Comparison of ENCODE assay signal across 1 cellular context in the genomic region with DNA sequence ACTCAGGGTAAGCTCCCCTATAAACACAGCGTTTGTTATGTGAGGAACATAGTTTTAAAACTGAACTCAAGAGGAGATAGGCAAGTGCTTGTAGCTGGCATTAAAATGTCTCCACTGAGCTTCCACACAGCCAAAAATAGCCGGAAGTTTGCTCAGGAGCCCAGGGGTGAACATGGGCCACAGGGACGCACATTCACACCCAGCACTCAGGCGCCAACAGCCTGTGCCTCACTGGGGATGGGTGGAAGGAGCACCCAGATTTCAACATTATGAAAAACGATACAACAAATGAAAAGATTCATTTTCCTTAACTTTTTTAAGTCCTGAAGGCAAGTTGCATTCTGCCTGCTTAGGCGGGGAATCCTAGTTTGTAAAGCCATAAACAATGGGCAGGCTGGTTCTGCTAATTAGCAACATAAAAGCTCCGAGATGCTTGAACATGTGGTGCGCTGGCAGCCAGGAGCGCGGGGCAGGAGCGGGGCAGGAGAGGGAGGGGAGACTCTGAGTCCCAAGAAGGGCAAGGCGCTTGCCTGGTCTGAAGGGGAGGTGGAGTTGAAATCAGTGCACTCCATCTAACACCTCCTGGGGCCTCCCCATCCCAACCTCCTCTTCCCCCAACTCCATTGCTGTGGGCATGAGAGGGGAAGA.
TF ChIP-seq lines count a peak whose summit lies in the region.

No MANE protein-coding gene starts in this region.

TF ChIP-seq in WTC11, 78 proteins besides CTCF, POLR2A, EP300 and RAD21 (continued from another document):
- TF ChIP-seq NFE2L1 (CRISPR knock-in tag; IDR thresholded peaks at IDR 0.05) (no peak), RELA (CRISPR knock-in tag; IDR thresholded peaks at IDR 0.05; ENCODE audit: borderline replicate concordance) (no peak), GRHL2 (CRISPR knock-in tag; IDR thresholded peaks at IDR 0.05; ENCODE audit: insufficient replicate concordance, severe bottlenecking) (no peak), E2F5 (CRISPR knock-in tag; IDR thresholded peaks at IDR 0.05) (no peak), ATF1 (CRISPR knock-in tag; IDR thresholded peaks at IDR 0.05) (no peak), ZNF671 (CRISPR knock-in tag; IDR thresholded peaks at IDR 0.05) (no peak), FOXP4 (CRISPR knock-in tag; IDR thresholded peaks at IDR 0.05) (no peak; the same call in 1 of the 2 replicates), ZNF138 (CRISPR knock-in tag; conservative IDR thresholded peaks at IDR 0.05) (no peak), SMAD3 (CRISPR knock-in tag; IDR thresholded peaks at IDR 0.05; ENCODE audit: borderline replicate concordance) (no peak), ZNF416 (CRISPR knock-in tag; IDR thresholded peaks at IDR 0.05) (no peak)
- TF ChIP-seq, protein P1, sequence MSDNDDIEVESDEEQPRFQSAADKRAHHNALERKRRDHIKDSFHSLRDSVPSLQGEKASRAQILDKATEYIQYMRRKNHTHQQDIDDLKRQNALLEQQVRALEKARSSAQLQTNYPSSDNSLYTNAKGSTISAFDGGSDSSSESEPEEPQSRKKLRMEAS (CRISPR knock-in tag; IDR thresholded peaks at IDR 0.05): peak; percentile 32; the same call in 1 of the 2 replicates
- TF ChIP-seq, protein P2, sequence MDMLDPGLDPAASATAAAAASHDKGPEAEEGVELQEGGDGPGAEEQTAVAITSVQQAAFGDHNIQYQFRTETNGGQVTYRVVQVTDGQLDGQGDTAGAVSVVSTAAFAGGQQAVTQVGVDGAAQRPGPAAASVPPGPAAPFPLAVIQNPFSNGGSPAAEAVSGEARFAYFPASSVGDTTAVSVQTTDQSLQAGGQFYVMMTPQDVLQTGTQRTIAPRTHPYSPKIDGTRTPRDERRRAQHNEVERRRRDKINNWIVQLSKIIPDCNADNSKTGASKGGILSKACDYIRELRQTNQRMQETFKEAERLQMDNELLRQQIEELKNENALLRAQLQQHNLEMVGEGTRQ (CRISPR knock-in tag; IDR thresholded peaks at IDR 0.05): peak; percentile 57; the same call in 1 of the 2 replicates
- TF ChIP-seq, protein P3, sequence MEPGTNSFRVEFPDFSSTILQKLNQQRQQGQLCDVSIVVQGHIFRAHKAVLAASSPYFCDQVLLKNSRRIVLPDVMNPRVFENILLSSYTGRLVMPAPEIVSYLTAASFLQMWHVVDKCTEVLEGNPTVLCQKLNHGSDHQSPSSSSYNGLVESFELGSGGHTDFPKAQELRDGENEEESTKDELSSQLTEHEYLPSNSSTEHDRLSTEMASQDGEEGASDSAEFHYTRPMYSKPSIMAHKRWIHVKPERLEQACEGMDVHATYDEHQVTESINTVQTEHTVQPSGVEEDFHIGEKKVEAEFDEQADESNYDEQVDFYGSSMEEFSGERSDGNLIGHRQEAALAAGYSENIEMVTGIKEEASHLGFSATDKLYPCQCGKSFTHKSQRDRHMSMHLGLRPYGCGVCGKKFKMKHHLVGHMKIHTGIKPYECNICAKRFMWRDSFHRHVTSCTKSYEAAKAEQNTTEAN (CRISPR knock-in tag; IDR thresholded peaks at IDR 0.05): no peak
